ENCODE assay signal across 8 cellular contexts in genomic region chr5:169300468-169301385, GRCh38.
A peak's percentile ranks its signal among the peaks of the same experiment; 100 is the strongest.
DNase-seq lines count a peak whose midpoint lies in the region; ATAC-seq and TF ChIP-seq lines count a peak whose summit lies in the region.

Gene SLIT3 (minus strand): TSS chr5:169301139. CDS start chr5:169300709, 430 bp downstream.

- no peak within 1 kb of the TSS; the same call in 1 of the 2 replicates for H3K4me2 ChIP-seq in MM.1S (ENCODE audit: low read depth, low read length)

- H3K4me3 ChIP-seq in HFF-Myc (replicated peaks; ENCODE audit: low read depth, low read length): peak within 1 kb of the TSS; percentile 50
- peak within 1 kb of the TSS; percentile 20 for H3K4me3 ChIP-seq in astrocyte of the spinal cord (ENCODE audit: low read depth, low read length)
- H3K4me3 ChIP-seq in skin epidermis: peak within 1 kb of the TSS; percentile 27 to 52 (median 38)
- H3K4me3 ChIP-seq in MM.1S (ENCODE audit: low read length): no peak within 1 kb of the TSS

- H3K27me3 ChIP-seq in MM.1S (replicated peaks; ENCODE audit: insufficient read depth, low read length): peaks cover 11% of the 10 kb centered on the region; the same call in 1 of the 2 replicates

- H3K27ac ChIP-seq in skin epidermis: peak within 1 kb of the TSS in 18 of 21 experiments; percentile 27 to 85 (median 78)
- no peak within 1 kb of the TSS for H3K27ac ChIP-seq in MM.1S (ENCODE audit: low read length)

- no peaks in the 10 kb centered on the region for H3K9me3 ChIP-seq in MM.1S (replicated peaks; ENCODE audit: insufficient read depth, low read length)

- in situ Hi-C loops in astrocyte of the spinal cord (cut with HindIII; ENCODE audit: low sequenced_read_pairs): no loop called here

- no peaks in the 10 kb centered on the region for H3K9me2 ChIP-seq in MM.1S (replicated peaks; ENCODE audit: insufficient read depth, low read length)

- H2AFZ ChIP-seq in MM.1S (ENCODE audit: low read length): no peak within 1 kb of the TSS

- DNase-seq in HFF-Myc (ENCODE audit: extremely low read depth, low read depth) (no peak), astrocyte of the spinal cord (ENCODE audit: low read depth, low spot score) (peak; percentile 88), iPS DF 4.7 (ENCODE audit: extremely low read depth, low spot score) (peak; percentile 33), NOMO-1 treated with dmso at 0.1 percent for 144 hours (lab: John Stamatoyannopoulos, UW; ENCODE audit: unreplicated experiment) (no peak), MM.1S (no peak), CD1c-positive myeloid dendritic cell (ENCODE audit: extremely low spot score) (no peak)

- no peak within 1 kb of the TSS for H3K9ac ChIP-seq in MM.1S (ENCODE audit: low read length)

- H3K79me2 ChIP-seq in MM.1S (ENCODE audit: low read length): no peaks in the 10 kb centered on the region

- no peak for ATAC-seq in GM19467 (IDR thresholded peaks at IDR 0.05; ENCODE audit: unreplicated experiment)

- TF ChIP-seq CTCF in HFF-Myc (IDR thresholded peaks at IDR 0.05; ENCODE audit: low read depth, low read length, missing control alignments): no peak
- TF ChIP-seq CTCF in astrocyte of the spinal cord (IDR thresholded peaks at IDR 0.05; ENCODE audit: low read depth, low read length): no peak
- TF ChIP-seq CTCF in MM.1S (IDR thresholded peaks at IDR 0.05; ENCODE audit: low read length): no peak

- H3F3A ChIP-seq in MM.1S (ENCODE audit: insufficient read depth, low read length): no peaks in the 10 kb centered on the region

- no peaks in the 10 kb centered on the region for H4K20me1 ChIP-seq in MM.1S (ENCODE audit: insufficient read depth, low read length)

- no peaks in the 10 kb centered on the region for H3K4me1 ChIP-seq in MM.1S (ENCODE audit: low read length)

- H3K36me3 ChIP-seq in MM.1S (replicated peaks; ENCODE audit: insufficient read depth, low read length): no peaks in the 10 kb centered on the region

Comparison
In these comparisons a context has a peak if more than half of its experiments do, and no peak if none do; other contexts are left out.
1. DNase-seq: peak in astrocyte of the spinal cord (single experiment) and iPS DF 4.7 (single experiment); none in HFF-Myc (single experiment), NOMO-1 treated with dmso at 0.1 percent for 144 hours (single experiment), MM.1S (single experiment) and CD1c-positive myeloid dendritic cell (single experiment).